1 cellular context compared by ENCODE assay signal in the genomic region with DNA sequence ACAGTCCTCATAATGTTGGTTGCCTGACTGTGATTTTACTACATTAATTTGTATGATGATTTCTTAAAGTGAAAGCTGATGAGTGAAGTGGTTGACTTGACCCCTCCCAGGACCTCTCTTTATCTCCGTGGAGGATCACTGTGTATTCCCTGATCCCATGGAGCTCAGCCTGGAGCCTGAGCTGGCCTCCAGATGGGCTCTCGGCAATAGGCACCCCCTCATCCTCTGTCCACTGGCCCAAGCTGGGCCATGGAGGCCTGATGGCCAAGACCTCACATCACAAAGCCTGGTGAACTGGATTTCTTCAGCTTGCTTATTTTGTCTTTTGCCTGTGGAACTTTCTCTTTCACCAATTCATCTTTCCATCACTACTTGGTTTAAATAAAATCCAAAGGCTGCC.
TF ChIP-seq lines count a peak whose summit lies in the region.

No MANE protein-coding gene starts in this region.

TF ChIP-seq in WTC11, 78 proteins besides CTCF, POLR2A, EP300 and RAD21 (continued from another document):
- TF ChIP-seq AFF4 (CRISPR knock-in tag; IDR thresholded peaks at IDR 0.05; ENCODE audit: borderline replicate concordance) (no peak), ZNF512 (CRISPR knock-in tag; IDR thresholded peaks at IDR 0.05; ENCODE audit: borderline replicate concordance) (no peak), ZNF396 (CRISPR knock-in tag; IDR thresholded peaks at IDR 0.05; ENCODE audit: borderline replicate concordance) (no peak), ZNF219 (CRISPR knock-in tag; IDR thresholded peaks at IDR 0.05; ENCODE audit: borderline replicate concordance) (no peak), NR1H2 (CRISPR knock-in tag; IDR thresholded peaks at IDR 0.05) (no peak), ZBTB21 (CRISPR knock-in tag; IDR thresholded peaks at IDR 0.05; ENCODE audit: borderline replicate concordance) (no peak), RORB (CRISPR knock-in tag; IDR thresholded peaks at IDR 0.05) (no peak), MLX (CRISPR knock-in tag; IDR thresholded peaks at IDR 0.05) (no peak), GRHL2 (CRISPR knock-in tag; IDR thresholded peaks at IDR 0.05; ENCODE audit: insufficient replicate concordance, severe bottlenecking) (no peak), IRF2 (CRISPR knock-in tag; IDR thresholded peaks at IDR 0.05; ENCODE audit: borderline replicate concordance, low read depth) (no peak), ZNF281 (CRISPR knock-in tag; IDR thresholded peaks at IDR 0.05) (no peak), ATF2 (CRISPR knock-in tag; IDR thresholded peaks at IDR 0.05; ENCODE audit: borderline replicate concordance, low read depth) (no peak), ZNF671 (CRISPR knock-in tag; IDR thresholded peaks at IDR 0.05) (no peak), NR2C2 (CRISPR knock-in tag; IDR thresholded peaks at IDR 0.05) (no peak)
- TF ChIP-seq, protein P1, sequence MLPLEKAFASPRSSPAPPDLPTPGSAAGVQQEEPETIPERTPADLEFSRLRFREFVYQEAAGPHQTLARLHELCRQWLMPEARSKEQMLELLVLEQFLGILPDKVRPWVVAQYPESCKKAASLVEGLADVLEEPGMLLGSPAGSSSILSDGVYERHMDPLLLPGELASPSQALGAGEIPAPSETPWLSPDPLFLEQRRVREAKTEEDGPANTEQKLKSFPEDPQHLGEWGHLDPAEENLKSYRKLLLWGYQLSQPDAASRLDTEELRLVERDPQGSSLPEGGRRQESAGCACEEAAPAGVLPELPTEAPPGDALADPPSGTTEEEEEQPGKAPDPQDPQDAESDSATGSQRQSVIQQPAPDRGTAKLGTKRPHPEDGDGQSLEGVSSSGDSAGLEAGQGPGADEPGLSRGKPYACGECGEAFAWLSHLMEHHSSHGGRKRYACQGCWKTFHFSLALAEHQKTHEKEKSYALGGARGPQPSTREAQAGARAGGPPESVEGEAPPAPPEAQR (CRISPR knock-in tag; IDR thresholded peaks at IDR 0.05) = no peak
